ENCODE assay signal across 10 cellular contexts in the genomic region with DNA sequence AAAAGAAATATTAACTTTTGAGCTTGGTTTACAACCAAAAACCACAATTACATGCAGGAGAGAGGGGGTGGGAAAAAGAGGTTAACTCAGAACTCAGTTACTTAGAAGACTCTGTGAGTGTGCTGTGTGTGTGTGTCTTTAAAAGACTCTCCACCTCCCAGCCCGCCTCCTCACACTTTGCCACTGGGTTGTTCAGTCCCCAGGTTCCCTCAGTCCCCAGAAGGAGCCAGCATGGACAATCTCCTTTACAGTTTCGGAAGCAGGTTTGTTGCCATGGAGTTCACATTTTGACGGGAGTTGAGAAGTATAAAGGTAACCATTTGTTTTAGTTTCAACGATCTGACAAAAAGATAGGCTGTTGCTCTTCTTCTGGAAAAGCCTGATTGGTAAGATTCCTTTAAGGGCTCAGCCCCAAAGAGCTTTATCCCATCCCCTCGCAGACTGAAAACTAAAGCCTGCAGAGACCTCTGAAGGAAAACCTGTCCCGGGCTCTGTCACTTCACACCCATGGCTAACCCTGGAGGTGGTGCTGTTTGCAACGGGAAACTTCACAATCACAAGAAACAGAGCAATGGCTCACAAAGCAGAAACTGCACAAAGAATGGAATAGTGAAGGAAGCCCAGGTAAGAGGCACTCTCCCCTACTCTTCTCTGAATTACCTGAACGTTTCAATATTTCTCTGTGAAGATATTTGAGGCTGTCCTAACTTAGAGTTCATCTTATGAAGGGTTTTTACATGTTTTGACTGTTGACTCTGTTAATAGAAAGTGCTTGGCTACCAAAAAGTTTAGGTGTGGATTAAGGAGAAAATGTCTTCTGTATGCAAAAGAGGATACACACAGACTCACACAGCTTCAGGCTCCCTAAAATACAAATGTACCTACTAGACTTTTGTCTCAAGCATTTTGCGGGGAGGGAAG. TPM values are rescaled to one million over a fixed set of nuclear protein-coding genes. Genes with fewer than 3 reads are reported as not detected.
DNase-seq lines count a peak whose midpoint lies in the region; ATAC-seq and TF ChIP-seq lines count a peak whose summit lies in the region.
"Had no signal": no experiment of that assay in that cellular context is flagged by ENCODE, and none has a peak within 500 bp of the region (broad histone marks: within the 10 kb centered on the region; RNA-seq: fewer than 3 reads in every experiment).

Gene SPTLC3 (plus strand): TSS at position 212 of the 921 bp plus-strand sequence. CDS start 296 bp downstream, at position 508.

- H3K36me3 ChIP-seq in rectal smooth muscle tissue (ENCODE audit: control insufficient read depth, insufficient read depth, low read length) = no peaks in the 10 kb centered on the region
- H3K36me3 ChIP-seq: neutrophil had no signal

- peak within 1 kb of the TSS; percentile 58 for H3K27ac ChIP-seq in rectal smooth muscle tissue (ENCODE audit: low read depth, low read length)
- H3K27ac ChIP-seq: neutrophil had no signal

- peaks cover 2% of the 10 kb centered on the region for H3K27me3 Mint-ChIP-seq in activated CD8-positive, alpha-beta T cell treated with anti-CD3 and anti-CD28 coated beads for 36 hours

- peak within 1 kb of the TSS; percentile 66 for H3K4me3 ChIP-seq in rectal smooth muscle tissue (ENCODE audit: low read length)

- no peaks in the 10 kb centered on the region for H3K9me3 Mint-ChIP-seq in activated CD8-positive, alpha-beta T cell treated with anti-CD3 and anti-CD28 coated beads for 36 hours

- no peaks in the 10 kb centered on the region for H3K36me3 Mint-ChIP-seq in activated CD8-positive, alpha-beta T cell treated with anti-CD3 and anti-CD28 coated beads for 36 hours (ENCODE audit: low read depth)

- POLR2A ChIA-PET in activated CD8-positive, alpha-beta T cell treated with anti-CD3 and anti-CD28 coated beads for 36 hours (lab: Charles Lee) = interaction anchor here (0.6 to 0.7 kb wide), 5 partner anchors 15 to 275 kb away, joined by 3 read pairs; no protein-coding TSS in a partner anchor

- intact Hi-C loops in activated CD8-positive, alpha-beta T cell treated with anti-CD3 and anti-CD28 coated beads for 36 hours (cut with micrococcal nuclease) = no loop called here
- intact Hi-C loops in left cardiac atrium (cut with DNase I) = no loop called here

- H3K4me3 Mint-ChIP-seq in activated CD8-positive, alpha-beta T cell treated with anti-CD3 and anti-CD28 coated beads for 36 hours = peak within 1 kb of the TSS; percentile 61

- H3K27ac Mint-ChIP-seq in activated CD8-positive, alpha-beta T cell treated with anti-CD3 and anti-CD28 coated beads for 36 hours = peak within 1 kb of the TSS; percentile 79

- H3K4me1 ChIP-seq in rectal smooth muscle tissue (ENCODE audit: control insufficient read depth, insufficient read depth, low read length) = peaks cover 4% of the 10 kb centered on the region

- DNase-seq in ACHN (peak; percentile 82), left cardiac atrium (peak; percentile 37), SKM-1 treated with dmso at 0.1 percent for 144 hours (lab: John Stamatoyannopoulos, UW; ENCODE audit: unreplicated experiment) (no peak), MV-4-11 (lab: John Stamatoyannopoulos, UW) (no peak)
- DNase-seq in activated CD8-positive, alpha-beta T cell treated with anti-CD3 and anti-CD28 coated beads for 36 hours = peak; percentile 40

- H3K9ac ChIP-seq in rectal smooth muscle tissue (ENCODE audit: low read length) = no peak within 1 kb of the TSS

- peaks cover 28% of the 10 kb centered on the region for H3K4me1 Mint-ChIP-seq in activated CD8-positive, alpha-beta T cell treated with anti-CD3 and anti-CD28 coated beads for 36 hours (ENCODE audit: low read depth)

- CTCF ChIA-PET in activated CD8-positive, alpha-beta T cell treated with anti-CD3 and anti-CD28 coated beads for 36 hours (lab: Charles Lee) = interaction anchor here (0.7 to 1.3 kb wide), 2 partner anchors 110 to 294 kb away, joined by 3 read pairs; no protein-coding TSS in a partner anchor

- H3K27me3 ChIP-seq in rectal smooth muscle tissue (ENCODE audit: control insufficient read depth, insufficient read depth, low read length) = no peaks in the 10 kb centered on the region

- no peak for TF ChIP-seq CTCF in activated CD8-positive, alpha-beta T cell treated with anti-CD3 and anti-CD28 coated beads for 36 hours (IDR thresholded peaks at IDR 0.05)

- in situ Hi-C loops in ACHN (cut with HindIII; ENCODE audit: low pct_ligation_motif_present, low pct_unique_long_range_greater_than_20kb, low sequenced_read_pairs) = no loop called here

- peak; percentile 31 for ATAC-seq in GM18870 (IDR thresholded peaks at IDR 0.05; ENCODE audit: unreplicated experiment)
- peak; percentile 25 for ATAC-seq in HG03108 (IDR thresholded peaks at IDR 0.05; ENCODE audit: unreplicated experiment)
- ATAC-seq in activated CD8-positive, alpha-beta T cell treated with anti-CD3 and anti-CD28 coated beads for 36 hours = peak; percentile 57
- peak; percentile 83 to 92 for ATAC-seq in left cardiac atrium
- ATAC-seq: HCT116 had no signal

RNA-seq across cellular contexts. Expression of gene SPTLC3, which starts in this region (rescaled TPM):
- under 1 TPM; 0.72 to 0.77 TPM for total RNA-seq in activated CD8-positive, alpha-beta T cell treated with anti-CD3 and anti-CD28 coated beads for 36 hours
- total RNA-seq in left cardiac atrium = 1 to 10 TPM; 6.8 to 8.1 TPM

Comparison
In these comparisons a context has a peak if more than half of its experiments do, and no peak if none do; other contexts are left out.
1. RNA of gene SPTLC3 (total RNA-seq): 6.8 to 8.1 TPM in left cardiac atrium; 0.72 to 0.77 TPM in activated CD8-positive, alpha-beta T cell treated with anti-CD3 and anti-CD28 coated beads for 36 hours; every median in the first group is over 4 times any median in the second.
2. Peak in DNase-seq and ATAC-seq in activated CD8-positive, alpha-beta T cell treated with anti-CD3 and anti-CD28 coated beads for 36 hours; RNA of the gene not detected or under 1 TPM.
3. DNase-seq: peak in ACHN (single experiment) and left cardiac atrium (single experiment); none in SKM-1 treated with dmso at 0.1 percent for 144 hours (single experiment) and MV-4-11 (single experiment).
4. ATAC-seq: peak in every context shown above with its lines; median percentile 88 in left cardiac atrium; 57 in activated CD8-positive, alpha-beta T cell treated with anti-CD3 and anti-CD28 coated beads for 36 hours; 31 in GM18870; 25 in HG03108.